In the genomic region with DNA sequence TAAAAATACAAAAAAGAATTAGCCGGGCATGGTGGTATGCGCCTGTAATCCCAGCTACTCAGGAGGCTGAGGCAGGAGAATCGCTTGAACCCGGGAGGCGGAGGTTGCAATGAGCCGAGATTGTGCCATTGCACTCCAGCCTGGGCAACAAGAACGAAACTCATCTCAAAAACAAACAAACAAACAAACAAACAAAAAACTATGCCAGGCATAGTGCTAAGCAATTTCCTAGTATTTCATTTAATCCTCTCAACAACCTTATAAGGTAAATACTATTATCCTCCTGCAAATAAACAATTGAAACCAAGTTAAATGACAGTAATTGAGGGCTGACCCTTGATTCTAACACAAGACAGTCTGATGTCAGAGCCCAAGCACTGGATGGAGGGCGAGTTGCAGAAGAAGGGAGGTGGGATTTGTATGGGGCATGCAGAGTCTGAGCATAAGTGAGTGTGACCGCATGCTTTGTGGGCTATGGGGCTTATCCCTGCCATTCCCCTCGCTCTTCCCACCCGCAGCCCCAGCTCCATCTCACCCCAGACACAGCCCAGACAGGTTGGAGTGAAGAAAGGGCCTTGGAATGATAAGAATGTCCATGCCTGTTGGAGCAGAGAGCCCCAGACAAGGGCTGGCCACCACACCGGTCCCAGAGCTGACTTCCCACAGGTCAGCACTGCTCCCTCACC, we compare ENCODE assay signal across 13 cellular contexts. TPM values are rescaled to one million over a fixed set of nuclear protein-coding genes. Genes with fewer than 3 reads are reported as not detected.
DNase-seq lines count a peak whose midpoint lies in the region; ATAC-seq and TF ChIP-seq lines count a peak whose summit lies in the region.
"Had no signal": no experiment of that assay in that cellular context is flagged by ENCODE, and none has a peak within 500 bp of the region (broad histone marks: within the 10 kb centered on the region; RNA-seq: fewer than 3 reads in every experiment).

No MANE protein-coding gene starts in this region.

- H3K9me3 ChIP-seq in upper lobe of left lung, result no peaks in the 10 kb centered on the region

- H3K27ac ChIP-seq in upper lobe of left lung, result peak overlapping the region in 2 of 4 donors; percentile 37 to 42
- H3K27ac ChIP-seq: HL-60 had no signal

- no peak for TF ChIP-seq EP300 in upper lobe of left lung (IDR thresholded peaks at IDR 0.05)

- peaks cover 4 to 11% (median 5%) of the 10 kb centered on the region in 4 donors for H3K4me1 ChIP-seq in upper lobe of left lung

- ATAC-seq in upper lobe of left lung (ENCODE audit: low FRiP score in 2 of 2), result peak; percentile 23 to 89
- ATAC-seq: activated naive CD8-positive, alpha-beta T cell treated with anti-CD3 and anti-CD28 coated beads, Interleukin-2, amount 50 U/mL, for 24 hours; stimulated activated naive CD8-positive, alpha-beta T cell treated with anti-CD3 and anti-CD28 coated beads, Interleukin-15, Interleukin-2, amounts not matched to agents 100 U/mL and 50 U/mL, for 24 hours had no signal

- no peak for TF ChIP-seq CTCF in upper lobe of left lung (IDR thresholded peaks at IDR 0.05)

- H3K4me3 ChIP-seq in upper lobe of left lung, result no peak overlapping the region

- 78 to 82% methylated on average over 12 of the region's 12 CpGs for WGBS in upper lobe of left lung, 2 donors

- H3K27me3 ChIP-seq in upper lobe of left lung, result no peaks in the 10 kb centered on the region

- H3K36me3 ChIP-seq in upper lobe of left lung, result no peaks in the 10 kb centered on the region

- TF ChIP-seq POLR2A in upper lobe of left lung (IDR thresholded peaks at IDR 0.05), result no peak

- peak; percentile 32 for DNase-seq in HCEC 1CT
- peak; percentile 71 for DNase-seq in SW480 (ENCODE audit: low spot score)
- DNase-seq in iris pigment epithelial cell (ENCODE audit: low read depth), result peak; percentile 85
- peak in 1 of 2 donors; percentile 55 for DNase-seq in upper lobe of left lung
- DNase-seq in activated effector memory CD4-positive, alpha-beta T cell treated with anti-CD3 and anti-CD28 coated beads, Interleukin-2, amount 50 U/mL, for 16 hours, result no peak
- DNase-seq in NCI-H187 (lab: John Stamatoyannopoulos, UW), result no peak
- DNase-seq in NCI-H345 treated with DMSO at 0.1 percent for 48 hours (lab: John Stamatoyannopoulos, UW; ENCODE audit: unreplicated experiment), result no peak
- DNase-seq: activated naive CD8-positive, alpha-beta T cell treated with anti-CD3 and anti-CD28 coated beads, Interleukin-2, amount 50 U/mL, for 24 hours; DMS79; SHP77 treated with DMSO at 0.1 percent for 48 hours; stimulated activated CD4-positive, alpha-beta T cell treated with anti-CD3 and anti-CD28 coated beads, Interleukin-15, amount 100 ng/mL, for 24 hours; stimulated activated naive CD8-positive, alpha-beta T cell treated with anti-CD3 and anti-CD28 coated beads, Interleukin-15, Interleukin-2, amounts not matched to agents 100 U/mL and 50 U/mL, for 24 hours had no signal

RNA-seq across cellular contexts. Expression of a gene that starts 24.3 kb away (rescaled TPM):
- 1,000 to 10,000 TPM in 5 of 6 donors, 100 to 1,000 TPM in 1; 806 to 1,982 (median 1,727) TPM for total RNA-seq in upper lobe of left lung

RNA-seq across cellular contexts. Expression of a gene that starts 34.1 kb away (rescaled TPM):
- 100 to 1,000 TPM in 5 of 6 donors, 10 to 100 TPM in 1; 81.7 to 265 (median 166) TPM for total RNA-seq in upper lobe of left lung

Comparison
In these comparisons a context has a peak if more than half of its experiments do, and no peak if none do; other contexts are left out.
1. DNase-seq: peak in HCEC 1CT (single experiment), SW480 (single experiment) and iris pigment epithelial cell (single experiment); none in activated effector memory CD4-positive, alpha-beta T cell treated with anti-CD3 and anti-CD28 coated beads, Interleukin-2, amount 50 U/mL, for 16 hours (single experiment), NCI-H187 (0 of 2) and NCI-H345 treated with DMSO at 0.1 percent for 48 hours (single experiment).